In the genomic region with DNA sequence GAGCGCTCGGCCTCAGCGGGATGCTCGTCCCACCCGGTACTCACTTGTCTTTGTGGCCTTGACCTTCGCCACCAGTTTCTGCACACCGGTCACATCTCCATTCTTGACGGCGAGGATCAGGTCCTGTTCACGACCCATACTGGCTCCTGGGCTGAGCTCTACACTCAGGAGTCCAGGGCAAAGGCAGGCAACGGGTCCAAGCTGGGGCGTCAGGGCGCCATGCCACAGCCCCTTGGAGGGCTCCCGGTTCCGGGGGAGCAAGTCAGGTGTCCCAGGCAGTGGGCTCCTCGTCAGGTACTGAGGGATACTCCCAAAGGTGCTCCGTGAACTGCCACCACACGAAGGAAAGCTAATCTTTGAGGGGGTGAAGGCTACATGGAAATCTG, we compare ENCODE assay signal across 10 cellular contexts. TPM values are rescaled to one million over a fixed set of nuclear protein-coding genes. Genes with fewer than 3 reads are reported as not detected.
DNase-seq lines count a peak whose midpoint lies in the region; ATAC-seq and TF ChIP-seq lines count a peak whose summit lies in the region.
"Had no signal": no experiment of that assay in that cellular context is flagged by ENCODE, and none has a peak within 500 bp of the region (broad histone marks: within the 10 kb centered on the region; RNA-seq: fewer than 3 reads in every experiment).

No MANE protein-coding gene starts in this region.

- ATAC-seq in memory B cell (ENCODE audit: low read depth) (no peak), thoracic aorta (ENCODE audit: insufficient number of reproducible peaks, low FRiP score, low read depth) (no peak)

- H3K36me3 ChIP-seq in HUES64 (ENCODE audit: insufficient read depth, low read length) = peaks cover 17% of the 10 kb centered on the region
- H3K36me3 ChIP-seq in thoracic aorta = no peaks in the 10 kb centered on the region
- peaks cover 9% of the 10 kb centered on the region for H3K36me3 ChIP-seq in H7 (replicated peaks; ENCODE audit: control insufficient read depth, insufficient read depth, low read length)

- peaks cover 53% of the 10 kb centered on the region for H3K4me1 Mint-ChIP-seq in chondrocyte (ENCODE audit: low read depth)
- H3K4me1 Mint-ChIP-seq in memory B cell = peaks cover 17% of the 10 kb centered on the region

- H3K4me1 ChIP-seq in HUES64 (ENCODE audit: insufficient read depth, low read length) (0 out of 2 replicates have a peak, but pooled peaks cover 11% of the 10 kb centered on the region), thoracic aorta (ENCODE audit: control insufficient read depth in 1 of 2, low read depth in 2 of 2) (peaks cover 40 to 75% of the 10 kb centered on the region in 2 donors)

- DNase-seq in chondrocyte (ENCODE audit: low spot score) = peak; percentile 83
- no peak for DNase-seq in memory B cell (ENCODE audit: low spot score in 2 of 2)
- DNase-seq in thoracic aorta (ENCODE audit: low spot score) = no peak
- DNase-seq in activated naive CD4-positive, alpha-beta T cell (lab: John Stamatoyannopoulos, UW) = no peak
- DNase-seq in putamen (ENCODE audit: low spot score) = no peak
- DNase-seq in H7 = no peak
- DNase-seq: activated effector memory CD4-positive, alpha-beta T cell treated with anti-CD3 and anti-CD28 coated beads, Interleukin-2, amount 50 U/mL, for 16 hours; effector CD4-positive, alpha-beta T cell; NCI-H748 treated with DMSO at 0.1 percent for 48 hours had no signal

- H3K27me3 Mint-ChIP-seq in chondrocyte (ENCODE audit: low read depth) (no peaks in the 10 kb centered on the region), memory B cell (no peaks in the 10 kb centered on the region)

- H3K4me3 ChIP-seq in HUES64 (ENCODE audit: low read length) (peak overlapping the region; percentile 95; the same call in 1 of the 2 replicates), thoracic aorta (peak overlapping the region; percentile 95), H7 (ENCODE audit: insufficient read depth, low read depth, low read length) (no peak overlapping the region)

- H3K27ac Mint-ChIP-seq in chondrocyte (ENCODE audit: unreplicated experiment) (no peak overlapping the region), memory B cell (no peak overlapping the region)

- 94% methylated on average over 18 of the region's 18 CpGs for WGBS in HUES64

- TF ChIP-seq CTCF in chondrocyte (IDR thresholded peaks at IDR 0.05) (no peak), thoracic aorta (IDR thresholded peaks at IDR 0.05) (no peak)

- H3K36me3 Mint-ChIP-seq in chondrocyte (ENCODE audit: low read depth) (peaks cover 2% of the 10 kb centered on the region), memory B cell (peaks cover 2% of the 10 kb centered on the region)

- H3K9me3 ChIP-seq in HUES64 (ENCODE audit: insufficient read depth, low read depth, low read length) (no peaks in the 10 kb centered on the region), thoracic aorta (no peaks in the 10 kb centered on the region)

- H3K9me3 Mint-ChIP-seq in chondrocyte (ENCODE audit: low read depth) (no peaks in the 10 kb centered on the region), memory B cell (no peaks in the 10 kb centered on the region)

- H3K9ac ChIP-seq in HUES64 (ENCODE audit: low read depth, low read length) = no peak overlapping the region

- H3K27ac ChIP-seq in HUES64 (ENCODE audit: low read depth, low read length) (no peak overlapping the region), thoracic aorta (peak overlapping the region in 1 of 2 donors; percentile 81)

- H3K4me3 Mint-ChIP-seq in chondrocyte (ENCODE audit: unreplicated experiment) (peak overlapping the region; percentile 81), memory B cell (peak overlapping the region; percentile 67)

- no peaks in the 10 kb centered on the region for H3K27me3 ChIP-seq in HUES64 (ENCODE audit: insufficient read depth, low read length)
- no peaks in the 10 kb centered on the region for H3K27me3 ChIP-seq in thoracic aorta (replicated peaks; ENCODE audit: insufficient read depth)
- H3K27me3 ChIP-seq in H7 (ENCODE audit: control insufficient read depth, insufficient read depth, low read length) = no peaks in the 10 kb centered on the region; the same call in 1 of the 2 replicates

RNA-seq across cellular contexts. Expression of a gene that starts 1.7 kb away (rescaled TPM):
- 13.5 TPM for polyA plus RNA-seq in HUES64 (2013, experiment 1 of 2)
- 11.3 TPM for polyA plus RNA-seq in HUES64 (2013, experiment 2 of 2)
- total RNA-seq in chondrocyte (27.1 to 30.4 TPM (median 30.3 TPM) in 3 replicates), thoracic aorta (10 to 100 TPM; 26.0 to 32.4 TPM)
- total RNA-seq in H7 (2014; rRNA removed; shearing (Covaris generic)) = 11.8 and 13.1 TPM in 2 replicates

RNA-seq across cellular contexts. Expression of a gene that starts 2.7 kb away (rescaled TPM):
- 29.1 TPM for polyA plus RNA-seq in HUES64 (2013, experiment 1 of 2)
- polyA plus RNA-seq in HUES64 (2013, experiment 2 of 2) = 26.9 TPM
- total RNA-seq in chondrocyte = 11.0 to 14.6 TPM (median 12.2 TPM) in 3 replicates
- total RNA-seq in thoracic aorta = 10 to 100 TPM; 17.1 to 48.6 TPM
- 45.2 and 49.4 TPM in 2 replicates for total RNA-seq in H7 (2014; rRNA removed; shearing (Covaris generic))

RNA-seq across cellular contexts. Expression of a gene that starts 11.8 kb away (rescaled TPM):
- 24.3 TPM for polyA plus RNA-seq in HUES64 (2013, experiment 1 of 2)
- 25.5 TPM for polyA plus RNA-seq in HUES64 (2013, experiment 2 of 2)
- total RNA-seq in chondrocyte (1.4 to 1.8 TPM (median 1.5 TPM) in 3 replicates), thoracic aorta (10 to 100 TPM in 1 of 2 donors, 1 to 10 TPM in 1; 6.4 to 20.0 TPM)
- total RNA-seq in H7 (2014; rRNA removed; shearing (Covaris generic)) = 41.5 and 49.2 TPM in 2 replicates

RNA-seq across cellular contexts. Expression of a gene that starts 57.2 kb away (rescaled TPM):
- polyA plus RNA-seq in HUES64 (2013, experiment 1 of 2) = 35.3 TPM
- 46.3 TPM for polyA plus RNA-seq in HUES64 (2013, experiment 2 of 2)
- total RNA-seq in chondrocyte = 45.6 to 52.3 TPM (median 49.5 TPM) in 3 replicates
- 10 to 100 TPM; 57.1 to 83.4 TPM for total RNA-seq in thoracic aorta
- 58.2 and 76.8 TPM in 2 replicates for total RNA-seq in H7 (2014; rRNA removed; shearing (Covaris generic))
